In the genomic region with DNA sequence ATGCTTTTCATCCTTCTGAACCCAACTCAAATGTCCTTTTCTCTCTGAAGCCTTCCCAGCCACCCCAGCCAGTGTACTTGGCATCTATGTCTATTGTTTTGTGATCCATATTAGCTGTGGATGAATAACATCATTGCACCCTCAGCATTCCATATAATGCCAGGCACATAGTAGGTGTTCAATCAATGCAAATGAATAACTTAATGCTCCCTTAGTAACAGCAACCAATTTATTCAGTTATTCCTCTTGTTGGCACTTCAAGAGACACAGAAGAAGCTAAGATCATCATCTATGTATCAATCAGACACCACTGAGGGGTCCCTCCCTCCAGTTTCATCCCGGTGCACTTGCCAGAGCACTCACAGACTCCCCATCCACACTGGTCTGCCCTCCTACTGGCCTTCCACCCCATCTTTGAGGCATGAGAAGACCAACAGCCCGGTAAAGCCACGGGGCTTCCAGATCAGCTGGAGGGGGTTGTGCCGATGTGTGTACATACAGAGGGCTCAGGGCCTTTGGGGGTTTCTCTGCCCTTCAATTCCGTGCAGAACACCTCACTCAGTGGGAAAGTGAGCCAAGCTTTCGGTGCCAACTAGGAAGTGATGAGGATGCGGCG, we compare ENCODE assay signal across 1 cellular context.
TF ChIP-seq lines count a peak whose summit lies in the region.

No MANE protein-coding gene starts in this region.

TF ChIP-seq in H1, 55 proteins besides CTCF, POLR2A, EP300 and RAD21:
- TF ChIP-seq SUZ12 (IDR thresholded peaks at IDR 0.05; ENCODE audit: low read length) (0 out of 2 replicates have a peak, but pooled peaks have one; percentile 34), JUN (IDR thresholded peaks at IDR 0.05; ENCODE audit: low read depth, low read length) (no peak), EZH2 (IDR thresholded peaks at IDR 0.05; ENCODE audit: low read depth, low read length, severe bottlenecking) (no peak), SRF (IDR thresholded peaks at IDR 0.05; ENCODE audit: low read depth, low read length) (no peak)
